1 cellular context compared by ENCODE assay signal in genomic region chr3:47420511-47421484, GRCh38.
TF ChIP-seq lines count a peak whose summit lies in the region.

No MANE protein-coding gene starts in this region.

TF ChIP-seq in HepG2, 621 proteins besides CTCF, POLR2A, EP300 and RAD21 (continued from another document and continues in another):
- no peak for TF ChIP-seq ZBTB10 (CRISPR knock-in tag; IDR thresholded peaks at IDR 0.05; ENCODE audit: borderline replicate concordance)
- TF ChIP-seq ZNF530 (CRISPR knock-in tag; IDR thresholded peaks at IDR 0.05; ENCODE audit: low read depth) = no peak
- TF ChIP-seq, protein P1, sequence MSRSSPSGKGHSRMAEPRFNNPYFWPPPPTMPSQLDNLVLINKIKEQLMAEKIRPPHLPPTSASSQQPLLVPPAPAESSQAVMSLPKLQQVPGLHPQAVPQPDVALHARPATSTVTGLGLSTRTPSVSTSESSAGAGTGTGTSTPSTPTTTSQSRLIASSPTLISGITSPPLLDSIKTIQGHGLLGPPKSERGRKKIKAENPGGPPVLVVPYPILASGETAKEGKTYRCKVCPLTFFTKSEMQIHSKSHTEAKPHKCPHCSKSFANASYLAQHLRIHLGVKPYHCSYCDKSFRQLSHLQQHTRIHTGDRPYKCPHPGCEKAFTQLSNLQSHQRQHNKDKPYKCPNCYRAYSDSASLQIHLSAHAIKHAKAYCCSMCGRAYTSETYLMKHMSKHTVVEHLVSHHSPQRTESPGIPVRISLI (CRISPR knock-in tag; IDR thresholded peaks at IDR 0.05; ENCODE audit: borderline replicate concordance) = no peak; the same call in 1 of the 2 replicates
- TF ChIP-seq ZNF17 (CRISPR knock-in tag; IDR thresholded peaks at IDR 0.05) = no peak
- TF ChIP-seq ZBTB44 (CRISPR knock-in tag; IDR thresholded peaks at IDR 0.05) = no peak
- no peak for TF ChIP-seq ZNF143 (CRISPR knock-in tag; IDR thresholded peaks at IDR 0.05)
- no peak for TF ChIP-seq MBD4 (IDR thresholded peaks at IDR 0.05; ENCODE audit: borderline replicate concordance, low read length)
- TF ChIP-seq, protein P2, sequence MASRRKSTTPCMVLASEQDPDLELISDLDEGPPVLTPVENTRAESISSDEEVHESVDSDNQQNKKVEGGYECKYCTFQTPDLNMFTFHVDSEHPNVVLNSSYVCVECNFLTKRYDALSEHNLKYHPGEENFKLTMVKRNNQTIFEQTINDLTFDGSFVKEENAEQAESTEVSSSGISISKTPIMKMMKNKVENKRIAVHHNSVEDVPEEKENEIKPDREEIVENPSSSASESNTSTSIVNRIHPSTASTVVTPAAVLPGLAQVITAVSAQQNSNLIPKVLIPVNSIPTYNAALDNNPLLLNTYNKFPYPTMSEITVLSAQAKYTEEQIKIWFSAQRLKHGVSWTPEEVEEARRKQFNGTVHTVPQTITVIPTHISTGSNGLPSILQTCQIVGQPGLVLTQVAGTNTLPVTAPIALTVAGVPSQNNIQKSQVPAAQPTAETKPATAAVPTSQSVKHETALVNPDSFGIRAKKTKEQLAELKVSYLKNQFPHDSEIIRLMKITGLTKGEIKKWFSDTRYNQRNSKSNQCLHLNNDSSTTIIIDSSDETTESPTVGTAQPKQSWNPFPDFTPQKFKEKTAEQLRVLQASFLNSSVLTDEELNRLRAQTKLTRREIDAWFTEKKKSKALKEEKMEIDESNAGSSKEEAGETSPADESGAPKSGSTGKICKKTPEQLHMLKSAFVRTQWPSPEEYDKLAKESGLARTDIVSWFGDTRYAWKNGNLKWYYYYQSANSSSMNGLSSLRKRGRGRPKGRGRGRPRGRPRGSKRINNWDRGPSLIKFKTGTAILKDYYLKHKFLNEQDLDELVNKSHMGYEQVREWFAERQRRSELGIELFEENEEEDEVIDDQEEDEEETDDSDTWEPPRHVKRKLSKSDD (CRISPR knock-in tag; IDR thresholded peaks at IDR 0.05; ENCODE audit: low read depth) = no peak
- no peak for TF ChIP-seq PCBP2 (optimal IDR thresholded peaks at IDR 0.05; ENCODE audit: low read depth, low read length, poor library complexity, severe bottlenecking)
- no peak for TF ChIP-seq SAFB2 (CRISPR knock-in tag; IDR thresholded peaks at IDR 0.05; ENCODE audit: borderline replicate concordance, low read depth)
- TF ChIP-seq USF2 (IDR thresholded peaks at IDR 0.05; ENCODE audit: low read depth, low read length) = no peak
- no peak for TF ChIP-seq USF2 (CRISPR knock-in tag; IDR thresholded peaks at IDR 0.05; ENCODE audit: borderline replicate concordance)
- TF ChIP-seq IRF1 (CRISPR knock-in tag; IDR thresholded peaks at IDR 0.05; ENCODE audit: low read depth) = no peak
- TF ChIP-seq ZNF335 (CRISPR knock-in tag; IDR thresholded peaks at IDR 0.05) = no peak
- TF ChIP-seq, protein P3, sequence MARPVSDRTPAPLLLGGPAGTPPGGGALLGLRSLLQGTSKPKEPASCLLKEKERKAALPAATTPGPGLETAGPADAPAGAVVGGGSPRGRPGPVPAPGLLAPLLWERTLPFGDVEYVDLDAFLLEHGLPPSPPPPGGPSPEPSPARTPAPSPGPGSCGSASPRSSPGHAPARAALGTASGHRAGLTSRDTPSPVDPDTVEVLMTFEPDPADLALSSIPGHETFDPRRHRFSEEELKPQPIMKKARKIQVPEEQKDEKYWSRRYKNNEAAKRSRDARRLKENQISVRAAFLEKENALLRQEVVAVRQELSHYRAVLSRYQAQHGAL (CRISPR knock-in tag; IDR thresholded peaks at IDR 0.05; ENCODE audit: not compliant biosample characterization) = no peak
- no peak for TF ChIP-seq TRIM24 (CRISPR knock-in tag; IDR thresholded peaks at IDR 0.05)
- no peak for TF ChIP-seq ZMAT3 (CRISPR knock-in tag; conservative IDR thresholded peaks at IDR 0.05)
- TF ChIP-seq, protein P4, sequence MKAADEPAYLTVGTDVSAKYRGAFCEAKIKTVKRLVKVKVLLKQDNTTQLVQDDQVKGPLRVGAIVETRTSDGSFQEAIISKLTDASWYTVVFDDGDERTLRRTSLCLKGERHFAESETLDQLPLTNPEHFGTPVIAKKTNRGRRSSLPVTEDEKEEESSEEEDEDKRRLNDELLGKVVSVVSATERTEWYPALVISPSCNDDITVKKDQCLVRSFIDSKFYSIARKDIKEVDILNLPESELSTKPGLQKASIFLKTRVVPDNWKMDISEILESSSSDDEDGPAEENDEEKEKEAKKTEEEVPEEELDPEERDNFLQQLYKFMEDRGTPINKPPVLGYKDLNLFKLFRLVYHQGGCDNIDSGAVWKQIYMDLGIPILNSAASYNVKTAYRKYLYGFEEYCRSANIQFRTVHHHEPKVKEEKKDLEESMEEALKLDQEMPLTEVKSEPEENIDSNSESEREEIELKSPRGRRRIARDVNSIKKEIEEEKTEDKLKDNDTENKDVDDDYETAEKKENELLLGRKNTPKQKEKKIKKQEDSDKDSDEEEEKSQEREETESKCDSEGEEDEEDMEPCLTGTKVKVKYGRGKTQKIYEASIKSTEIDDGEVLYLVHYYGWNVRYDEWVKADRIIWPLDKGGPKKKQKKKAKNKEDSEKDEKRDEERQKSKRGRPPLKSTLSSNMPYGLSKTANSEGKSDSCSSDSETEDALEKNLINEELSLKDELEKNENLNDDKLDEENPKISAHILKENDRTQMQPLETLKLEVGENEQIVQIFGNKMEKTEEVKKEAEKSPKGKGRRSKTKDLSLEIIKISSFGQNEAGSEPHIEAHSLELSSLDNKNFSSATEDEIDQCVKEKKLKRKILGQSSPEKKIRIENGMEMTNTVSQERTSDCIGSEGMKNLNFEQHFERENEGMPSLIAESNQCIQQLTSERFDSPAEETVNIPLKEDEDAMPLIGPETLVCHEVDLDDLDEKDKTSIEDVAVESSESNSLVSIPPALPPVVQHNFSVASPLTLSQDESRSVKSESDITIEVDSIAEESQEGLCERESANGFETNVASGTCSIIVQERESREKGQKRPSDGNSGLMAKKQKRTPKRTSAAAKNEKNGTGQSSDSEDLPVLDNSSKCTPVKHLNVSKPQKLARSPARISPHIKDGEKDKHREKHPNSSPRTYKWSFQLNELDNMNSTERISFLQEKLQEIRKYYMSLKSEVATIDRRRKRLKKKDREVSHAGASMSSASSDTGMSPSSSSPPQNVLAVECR (CRISPR knock-in tag; IDR thresholded peaks at IDR 0.05; ENCODE audit: borderline replicate concordance) = peak; percentile 51; the same call in 1 of the 2 replicates
- no peak for TF ChIP-seq NFE2L1 (CRISPR knock-in tag; IDR thresholded peaks at IDR 0.05; ENCODE audit: borderline replicate concordance)
- TF ChIP-seq ZNF572 (CRISPR knock-in tag; IDR thresholded peaks at IDR 0.05) = no peak
- TF ChIP-seq, protein P5, sequence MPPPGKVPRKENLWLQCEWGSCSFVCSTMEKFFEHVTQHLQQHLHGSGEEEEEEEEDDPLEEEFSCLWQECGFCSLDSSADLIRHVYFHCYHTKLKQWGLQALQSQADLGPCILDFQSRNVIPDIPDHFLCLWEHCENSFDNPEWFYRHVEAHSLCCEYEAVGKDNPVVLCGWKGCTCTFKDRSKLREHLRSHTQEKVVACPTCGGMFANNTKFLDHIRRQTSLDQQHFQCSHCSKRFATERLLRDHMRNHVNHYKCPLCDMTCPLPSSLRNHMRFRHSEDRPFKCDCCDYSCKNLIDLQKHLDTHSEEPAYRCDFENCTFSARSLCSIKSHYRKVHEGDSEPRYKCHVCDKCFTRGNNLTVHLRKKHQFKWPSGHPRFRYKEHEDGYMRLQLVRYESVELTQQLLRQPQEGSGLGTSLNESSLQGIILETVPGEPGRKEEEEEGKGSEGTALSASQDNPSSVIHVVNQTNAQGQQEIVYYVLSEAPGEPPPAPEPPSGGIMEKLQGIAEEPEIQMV (CRISPR knock-in tag; IDR thresholded peaks at IDR 0.05; ENCODE audit: low read depth) = no peak
- no peak for TF ChIP-seq SMAD1 (CRISPR knock-in tag; IDR thresholded peaks at IDR 0.05; ENCODE audit: borderline replicate concordance, low read depth)
- TF ChIP-seq, protein P6, sequence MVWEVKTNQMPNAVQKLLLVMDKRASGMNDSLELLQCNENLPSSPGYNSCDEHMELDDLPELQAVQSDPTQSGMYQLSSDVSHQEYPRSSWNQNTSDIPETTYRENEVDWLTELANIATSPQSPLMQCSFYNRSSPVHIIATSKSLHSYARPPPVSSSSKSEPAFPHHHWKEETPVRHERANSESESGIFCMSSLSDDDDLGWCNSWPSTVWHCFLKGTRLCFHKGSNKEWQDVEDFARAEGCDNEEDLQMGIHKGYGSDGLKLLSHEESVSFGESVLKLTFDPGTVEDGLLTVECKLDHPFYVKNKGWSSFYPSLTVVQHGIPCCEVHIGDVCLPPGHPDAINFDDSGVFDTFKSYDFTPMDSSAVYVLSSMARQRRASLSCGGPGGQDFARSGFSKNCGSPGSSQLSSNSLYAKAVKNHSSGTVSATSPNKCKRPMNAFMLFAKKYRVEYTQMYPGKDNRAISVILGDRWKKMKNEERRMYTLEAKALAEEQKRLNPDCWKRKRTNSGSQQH (CRISPR knock-in tag; IDR thresholded peaks at IDR 0.05; ENCODE audit: low read depth) = no peak
- TF ChIP-seq IRF2 (CRISPR knock-in tag; IDR thresholded peaks at IDR 0.05) = peak; percentile 59; the same call in 1 of the 2 replicates
- no peak for TF ChIP-seq FLYWCH1 (CRISPR knock-in tag; IDR thresholded peaks at IDR 0.05)
- TF ChIP-seq MED8 (CRISPR knock-in tag; IDR thresholded peaks at IDR 0.05; ENCODE audit: insufficient replicate concordance) = no peak
- no peak for TF ChIP-seq TSC22D2 (CRISPR knock-in tag; IDR thresholded peaks at IDR 0.05; ENCODE audit: borderline replicate concordance)
- TF ChIP-seq ZNF543 (CRISPR knock-in tag; IDR thresholded peaks at IDR 0.05) = no peak
- no peak for TF ChIP-seq ZNF44 (CRISPR knock-in tag; IDR thresholded peaks at IDR 0.05)
- no peak for TF ChIP-seq ZNF567 (CRISPR knock-in tag; IDR thresholded peaks at IDR 0.05; ENCODE audit: borderline replicate concordance)
- no peak for TF ChIP-seq AHR (CRISPR knock-in tag; IDR thresholded peaks at IDR 0.05)
- no peak for TF ChIP-seq ATRX (CRISPR knock-in tag; IDR thresholded peaks at IDR 0.05; ENCODE audit: borderline replicate concordance)
- TF ChIP-seq ZNF761 (CRISPR knock-in tag; conservative IDR thresholded peaks at IDR 0.05) = no peak
- no peak for TF ChIP-seq GRHL1 (CRISPR knock-in tag; conservative IDR thresholded peaks at IDR 0.05)
- TF ChIP-seq ZNF558 (CRISPR knock-in tag; IDR thresholded peaks at IDR 0.05; ENCODE audit: borderline replicate concordance) = no peak
- no peak for TF ChIP-seq ZNF292 (CRISPR knock-in tag; IDR thresholded peaks at IDR 0.05; ENCODE audit: borderline replicate concordance, low read depth)
- TF ChIP-seq ZNF747 (CRISPR knock-in tag; IDR thresholded peaks at IDR 0.05; ENCODE audit: borderline replicate concordance) = no peak
- TF ChIP-seq BRCA1 (CRISPR knock-in tag; IDR thresholded peaks at IDR 0.05) = no peak
